Comparison of ENCODE assay signal across 9 cellular contexts in genomic region chr14:50762001-50762930, GRCh38.
DNase-seq lines count a peak whose midpoint lies in the region; ATAC-seq and TF ChIP-seq lines count a peak whose summit lies in the region.
"Had no signal": no experiment of that assay in that cellular context is flagged by ENCODE, and none has a peak within 500 bp of the region (broad histone marks: within the 10 kb centered on the region; RNA-seq: fewer than 3 reads in every experiment).

No MANE protein-coding gene starts in this region.

- CTCF ChIA-PET in activated CD4-positive, alpha-beta T cell treated with anti-CD3 and anti-CD28 coated beads for 36 hours (lab: Charles Lee), result interaction anchor here (0.6 to 8.6 kb wide), 23 partner anchors 8 to 1899 kb away, joined by 3 to 168 read pairs (median 4); partner anchors contain the start of genes MAP4K5 and POLE2

- no peak for TF ChIP-seq CTCF in mucosa of descending colon (IDR thresholded peaks at IDR 0.05)

- peak overlapping the region; percentile 58 for H3K27ac Mint-ChIP-seq in activated CD4-positive, alpha-beta T cell treated with anti-CD3 and anti-CD28 coated beads for 36 hours
- peak overlapping the region; percentile 74 for H3K27ac Mint-ChIP-seq in activated T-helper 1 cell treated with anti-CD3 and anti-CD28 coated beads, Interleukin-12 subunit alpha, Interleukin-12 subunit beta, Interleukin-2, Interleukin-4 antibody, amounts not matched to agents 30 ng/mL and 10 ng/mL and 1 ng/mL, durations not matched to agents 14 hours and 24 hours and 36 hours

- H3K9ac ChIP-seq in skeletal muscle satellite cell (ENCODE audit: low read depth, low read length), result peak overlapping the region; percentile 86
- H3K9ac ChIP-seq: BLaER1 had no signal

- H3K9me3 Mint-ChIP-seq in activated CD4-positive, alpha-beta T cell treated with anti-CD3 and anti-CD28 coated beads for 36 hours (ENCODE audit: low read depth), result no peaks in the 10 kb centered on the region
- H3K9me3 Mint-ChIP-seq in activated T-helper 1 cell treated with anti-CD3 and anti-CD28 coated beads, Interleukin-12 subunit alpha, Interleukin-12 subunit beta, Interleukin-2, Interleukin-4 antibody, amounts not matched to agents 30 ng/mL and 10 ng/mL and 1 ng/mL, durations not matched to agents 14 hours and 24 hours and 36 hours, result no peaks in the 10 kb centered on the region

- H3K36me3 ChIP-seq in skeletal muscle satellite cell (ENCODE audit: insufficient read depth, low read length), result peaks cover 46% of the 10 kb centered on the region
- no peaks in the 10 kb centered on the region for H3K36me3 ChIP-seq in mucosa of descending colon (ENCODE audit: low read depth)

- H3K9me3 ChIP-seq in skeletal muscle satellite cell (replicated peaks; ENCODE audit: low read length) (no peaks in the 10 kb centered on the region), mucosa of descending colon (no peaks in the 10 kb centered on the region)
- H3K9me3 ChIP-seq: BLaER1 had no signal

- H3K4me1 ChIP-seq in skeletal muscle satellite cell (ENCODE audit: control insufficient read depth, insufficient read depth, low read length), result peaks cover 36% of the 10 kb centered on the region
- H3K4me1 ChIP-seq in mucosa of descending colon (ENCODE audit: low read depth), result no peaks in the 10 kb centered on the region

- H3K27me3 Mint-ChIP-seq in activated CD4-positive, alpha-beta T cell treated with anti-CD3 and anti-CD28 coated beads for 36 hours, result no peaks in the 10 kb centered on the region
- no peaks in the 10 kb centered on the region for H3K27me3 Mint-ChIP-seq in activated T-helper 1 cell treated with anti-CD3 and anti-CD28 coated beads, Interleukin-12 subunit alpha, Interleukin-12 subunit beta, Interleukin-2, Interleukin-4 antibody, amounts not matched to agents 30 ng/mL and 10 ng/mL and 1 ng/mL, durations not matched to agents 14 hours and 24 hours and 36 hours (ENCODE audit: insufficient read depth)

- peak overlapping the region; percentile 72 for H3K4me2 ChIP-seq in skeletal muscle satellite cell (ENCODE audit: low read length)
- H3K4me2 ChIP-seq: BLaER1 had no signal

- no peak overlapping the region for H3K4me3 Mint-ChIP-seq in activated CD4-positive, alpha-beta T cell treated with anti-CD3 and anti-CD28 coated beads for 36 hours
- H3K4me3 Mint-ChIP-seq in activated T-helper 1 cell treated with anti-CD3 and anti-CD28 coated beads, Interleukin-12 subunit alpha, Interleukin-12 subunit beta, Interleukin-2, Interleukin-4 antibody, amounts not matched to agents 30 ng/mL and 10 ng/mL and 1 ng/mL, durations not matched to agents 14 hours and 24 hours and 36 hours, result peak overlapping the region; percentile 7

- ATAC-seq in activated CD4-positive, alpha-beta T cell treated with anti-CD3 and anti-CD28 coated beads for 36 hours, result peak; percentile 99
- ATAC-seq in HG02938 (IDR thresholded peaks at IDR 0.05; ENCODE audit: unreplicated experiment) (peak; percentile 85), mucosa of descending colon (no peak)

- peaks cover 56% of the 10 kb centered on the region for H3K36me3 Mint-ChIP-seq in activated CD4-positive, alpha-beta T cell treated with anti-CD3 and anti-CD28 coated beads for 36 hours (ENCODE audit: low read depth)
- peaks cover 56% of the 10 kb centered on the region for H3K36me3 Mint-ChIP-seq in activated T-helper 1 cell treated with anti-CD3 and anti-CD28 coated beads, Interleukin-12 subunit alpha, Interleukin-12 subunit beta, Interleukin-2, Interleukin-4 antibody, amounts not matched to agents 30 ng/mL and 10 ng/mL and 1 ng/mL, durations not matched to agents 14 hours and 24 hours and 36 hours (ENCODE audit: low read depth)

- DNase-seq in activated CD4-positive, alpha-beta T cell treated with anti-CD3 and anti-CD28 coated beads for 36 hours, result peak; percentile 79
- no peak for DNase-seq in activated CD4-positive, alpha-beta T cell treated with anti-CD3 and anti-CD28 coated beads, Interleukin-2, amount 50 U/mL, for 4 hours
- DNase-seq in activated T-helper 1 cell treated with anti-CD3 and anti-CD28 coated beads, Interleukin-12 subunit alpha, Interleukin-12 subunit beta, Interleukin-2, Interleukin-4 antibody, amounts not matched to agents 30 ng/mL and 10 ng/mL and 1 ng/mL, durations not matched to agents 14 hours and 24 hours and 36 hours (ENCODE audit: low spot score), result no peak
- DNase-seq in HUDEP-2 (lab: John Stamatoyannopoulos, UW; ENCODE audit: unreplicated experiment in 76 of 76), result no peak
- DNase-seq in mucosa of descending colon, result no peak
- DNase-seq in NCI-H748 (lab: John Stamatoyannopoulos, UW; ENCODE audit: unreplicated experiment), result no peak

- intact Hi-C loops in activated CD4-positive, alpha-beta T cell treated with anti-CD3 and anti-CD28 coated beads for 36 hours (cut with DNase I, micrococcal nuclease), result loop anchor here (1.0 to 2.0 kb wide), 7 partner anchors 24 to 441 kb away; partner anchors contain the start of gene SAV1 (in 2 of the 2)
- intact Hi-C loops in activated T-helper 1 cell treated with anti-CD3 and anti-CD28 coated beads, Interleukin-12 subunit alpha, Interleukin-12 subunit beta, Interleukin-2, Interleukin-4 antibody, amounts not matched to agents 30 ng/mL and 10 ng/mL and 1 ng/mL, durations not matched to agents 14 hours and 24 hours and 36 hours (cut with micrococcal nuclease), result loop anchor here (1.0 to 2.0 kb wide), 5 partner anchors 24 to 93 kb away; partner anchors contain the start of genes NIN and SAV1
- intact Hi-C loops in mucosa of descending colon (cut with DNase I, micrococcal nuclease), result no loop called here

- POLR2A ChIA-PET in activated CD4-positive, alpha-beta T cell treated with anti-CD3 and anti-CD28 coated beads for 36 hours (lab: Charles Lee), result interaction anchor here (0.5 to 2.0 kb wide), 9 partner anchors 21 to 1177 kb away, joined by 3 to 11 read pairs (median 5); partner anchors contain the start of gene SAV1

- peaks cover 31% of the 10 kb centered on the region for H3K4me1 Mint-ChIP-seq in activated CD4-positive, alpha-beta T cell treated with anti-CD3 and anti-CD28 coated beads for 36 hours
- peaks cover 19% of the 10 kb centered on the region for H3K4me1 Mint-ChIP-seq in activated T-helper 1 cell treated with anti-CD3 and anti-CD28 coated beads, Interleukin-12 subunit alpha, Interleukin-12 subunit beta, Interleukin-2, Interleukin-4 antibody, amounts not matched to agents 30 ng/mL and 10 ng/mL and 1 ng/mL, durations not matched to agents 14 hours and 24 hours and 36 hours (ENCODE audit: low read depth)

- H3K27me3 ChIP-seq in skeletal muscle satellite cell (ENCODE audit: control insufficient read depth, insufficient read depth, low read length), result no peaks in the 10 kb centered on the region
- H3K27me3 ChIP-seq: BLaER1 had no signal

- H3K4me3 ChIP-seq in skeletal muscle satellite cell (ENCODE audit: low read length) (peak overlapping the region; percentile 45), mucosa of descending colon (no peak overlapping the region)
- H3K4me3 ChIP-seq: BLaER1 had no signal

Comparison
In these comparisons a context has a peak if more than half of its experiments do, and no peak if none do; other contexts are left out.
1. intact Hi-C loops: an anchor here in activated CD4-positive, alpha-beta T cell treated with anti-CD3 and anti-CD28 coated beads for 36 hours (1.0 to 2.0 kb wide) and activated T-helper 1 cell treated with anti-CD3 and anti-CD28 coated beads, Interleukin-12 subunit alpha, Interleukin-12 subunit beta, Interleukin-2, Interleukin-4 antibody, amounts not matched to agents 30 ng/mL and 10 ng/mL and 1 ng/mL, durations not matched to agents 14 hours and 24 hours and 36 hours (1.0 to 2.0 kb wide); none called in mucosa of descending colon.